Comparison of ENCODE assay signal across 19 cellular contexts in genomic region chr10:30810416-30810815, GRCh38.
DNase-seq lines count a peak whose midpoint lies in the region; ATAC-seq, FAIRE-seq and TF ChIP-seq lines count a peak whose summit lies in the region.
"Had no signal": no experiment of that assay in that cellular context is flagged by ENCODE, and none has a peak within 500 bp of the region (broad histone marks: within the 10 kb centered on the region; RNA-seq: fewer than 3 reads in every experiment).

No MANE protein-coding gene starts in this region.

- H4K8ac ChIP-seq in IMR-90 (ENCODE audit: low read depth in 2 of 2, low read length in 2 of 2), result no peak overlapping the region

- H4K5ac ChIP-seq in IMR-90 (ENCODE audit: low read depth, low read length), result no peak overlapping the region

- H3K27ac ChIP-seq in IMR-90 (ENCODE audit: insufficient read depth, low read length) (no peak overlapping the region), K562 (ENCODE audit: extremely low read depth, low read depth, low read length) (no peak overlapping the region), ovary (no peak overlapping the region), transverse colon (peak overlapping the region; percentile 77 to 90 (median 86))
- H3K27ac ChIP-seq: 22Rv1, A549, BLaER1, GM23248, HL-60 had no signal

- TF ChIP-seq RAD21 in IMR-90 (IDR thresholded peaks at IDR 0.05; ENCODE audit: low read length) (no peak), K562 (CRISPR knock-in tag; conservative IDR thresholded peaks at IDR 0.05 in 1 of 2, IDR thresholded peaks at IDR 0.05 in 1 of 2) (no peak)

- no peak for TF ChIP-seq POLR2A in IMR-90 (IDR thresholded peaks at IDR 0.05; ENCODE audit: low read depth, low read length)
- TF ChIP-seq POLR2A in K562 (conservative IDR thresholded peaks at IDR 0.05), result no peak
- TF ChIP-seq POLR2A in ovary (IDR thresholded peaks at IDR 0.05), result no peak
- TF ChIP-seq POLR2A in transverse colon (IDR thresholded peaks at IDR 0.05), result no peak

- no peaks in the 10 kb centered on the region for H3K79me2 ChIP-seq in K562 (ENCODE audit: control insufficient read depth, insufficient read depth, low read length)

- H3K27me3 ChIP-seq in IMR-90 (ENCODE audit: control insufficient read depth, insufficient read depth, low read length) (no peaks in the 10 kb centered on the region), K562 (ENCODE audit: control insufficient read depth in 2 of 2, insufficient read depth in 2 of 2, low read length in 2 of 2) (peaks cover 12 to 50% of the 10 kb centered on the region in 2 experiments), ovary (no peaks in the 10 kb centered on the region), transverse colon (no peaks in the 10 kb centered on the region)
- H3K27me3 ChIP-seq: BLaER1 had no signal

- FAIRE-seq in K562 (lab: Jason Lieb, UNC), result no peak
- FAIRE-seq: A549, GM12878, GM19239 had no signal

- no peak overlapping the region for H3K14ac ChIP-seq in IMR-90 (replicated peaks; ENCODE audit: low read depth, low read length)

- no peak overlapping the region for H3K18ac ChIP-seq in IMR-90 (ENCODE audit: low read depth, low read length)

- H4K91ac ChIP-seq in IMR-90 (ENCODE audit: insufficient read depth, low read depth, low read length), result no peak overlapping the region

- 0 out of 2 replicates have a peak, but pooled peaks cover 4% of the 10 kb centered on the region for H4K20me1 ChIP-seq in IMR-90 (ENCODE audit: insufficient read depth, low read length)
- no peaks in the 10 kb centered on the region; the same call in 1 of the 2 replicates for H4K20me1 ChIP-seq in K562 (replicated peaks; ENCODE audit: control insufficient read depth, insufficient read depth, low read length)
- H4K20me1 ChIP-seq: BLaER1 had no signal

- H2BK20ac ChIP-seq in IMR-90 (ENCODE audit: low read depth, low read length), result 0 out of 2 replicates have a peak overlapping the region, but pooled peaks have one; percentile 24

- BruUV-seq in IMR-90 (replicated peaks; lab: Mats Ljungman, UMichigan) (no TSS peak), K562 (replicated peaks; lab: Mats Ljungman, UMichigan) (no TSS peak)

- no peak overlapping the region for H2AK9ac ChIP-seq in IMR-90 (replicated peaks; ENCODE audit: low read depth, low read length, poor library complexity)

- no peak overlapping the region for H2BK120ac ChIP-seq in IMR-90 (ENCODE audit: low read depth, low read length)

- H3K56ac ChIP-seq in IMR-90 (ENCODE audit: extremely low read depth, insufficient read depth, low read length), result no peak overlapping the region

- no peak overlapping the region for H3K4me2 ChIP-seq in IMR-90 (ENCODE audit: low read depth, low read length)
- H3K4me2 ChIP-seq in K562 (ENCODE audit: insufficient read depth, low read length), result no peak overlapping the region
- H3K4me2 ChIP-seq: A549 had no signal

- CTCF ChIA-PET in IMR-90 (lab: Yijun Ruan, JAX), result no interaction called here
- CTCF ChIA-PET in K562 (lab: Yijun Ruan, JAX; ENCODE audit: low intra/inter-chr PET ratio), result no interaction called here

- H3K4me1 ChIP-seq in IMR-90 (ENCODE audit: control insufficient read depth, insufficient read depth, low read length) (peaks cover 22% of the 10 kb centered on the region), K562 (replicated peaks in 1 of 2; ENCODE audit: control insufficient read depth in 2 of 2, insufficient read depth in 2 of 2, low read length in 2 of 2) (no peaks in the 10 kb centered on the region), ovary (ENCODE audit: insufficient read depth) (peaks cover 17% of the 10 kb centered on the region), transverse colon (peaks cover 14 to 41% (median 19%) of the 10 kb centered on the region in 4 donors)
- H3K4me1 ChIP-seq: A549, HAP-1 had no signal

- no peak overlapping the region for H2BK5ac ChIP-seq in IMR-90 (ENCODE audit: low read depth, low read length, poor library complexity, severe bottlenecking)

- H3K79me1 ChIP-seq in IMR-90 (ENCODE audit: low read depth in 1 of 2, low read length in 2 of 2), result no peaks in the 10 kb centered on the region

- DNase-seq in IMR-90 (no peak), K562 (ENCODE audit: extremely low read depth in 1 of 4, low spot score in 3 of 4) (no peak), ovary (peak in 3 of 5 donors; percentile 46 to 59 (median 49)), transverse colon (no peak), NCI-H1092 (lab: John Stamatoyannopoulos, UW) (no peak), GM19240 (ENCODE audit: insufficient read length, low spot score) (no peak), DMS53 (lab: John Stamatoyannopoulos, UW) (no peak), ACHN (no peak)
- DNase-seq: CD4-positive, alpha-beta memory T cell; DND-41; EL; GM23248 had no signal

- no peak overlapping the region for H3K23ac ChIP-seq in IMR-90 (ENCODE audit: low read depth, low read length)

- H2BK15ac ChIP-seq in IMR-90 (ENCODE audit: low read depth, low read length), result no peak overlapping the region

- H3K9me3 ChIP-seq in IMR-90 (ENCODE audit: control insufficient read depth, insufficient read depth, low read length) (no peaks in the 10 kb centered on the region), K562 (replicated peaks; ENCODE audit: control insufficient read depth, insufficient read depth, low read depth, low read length) (no peaks in the 10 kb centered on the region), ovary (no peaks in the 10 kb centered on the region), transverse colon (no peaks in the 10 kb centered on the region)
- H3K9me3 ChIP-seq: A549, BLaER1, HAP-1 had no signal

- WGBS in IMR-90 (ENCODE audit: extremely low coverage in 2 of 2, insufficient read length in 1 of 2), 2 experiments, result 96% methylated on average over 5 of the region's 5 CpGs; no CpG with 5 or more reads in 1 of the 2 experiments
- WGBS in K562 (ENCODE audit: insufficient coverage, low coverage, missing lambda C conversion rate), result 3% methylated on average over 5 of the region's 5 CpGs
- 93 to 97% (median 96%) methylated on average over 5 of the region's 5 CpGs for WGBS in ovary, 3 donors
- WGBS in transverse colon (ENCODE audit: low coverage in 1 of 2), 2 donors, result 80 to 92% methylated on average over 3 to 5 of the region's 5 CpGs

- peak overlapping the region; percentile 40; the same call in 1 of the 2 replicates for H2AK5ac ChIP-seq in IMR-90 (ENCODE audit: low read depth, low read length)

- H3K4me3 ChIP-seq in IMR-90 (ENCODE audit: insufficient read depth, low read depth, low read length), result no peak overlapping the region
- H3K4me3 ChIP-seq in K562, result no peak overlapping the region
- H3K4me3 ChIP-seq in ovary, result no peak overlapping the region
- H3K4me3 ChIP-seq in transverse colon, result no peak overlapping the region
- H3K4me3 ChIP-seq: A549, BLaER1, GM12878, GM23248, HAP-1 had no signal

- H2AFZ ChIP-seq in IMR-90 (replicated peaks; ENCODE audit: low read length, poor library complexity), result no peak overlapping the region
- no peak overlapping the region for H2AFZ ChIP-seq in K562 (ENCODE audit: low read depth, low read length)
- H2AFZ ChIP-seq: GM23248 had no signal

- TF ChIP-seq CTCF in IMR-90 (conservative IDR thresholded peaks at IDR 0.05; ENCODE audit: low read depth, low read length) (no peak), K562 (IDR thresholded peaks at IDR 0.05 in 2 of 3, conservative IDR thresholded peaks at IDR 0.05 in 1 of 3; ENCODE audit: insufficient read depth in 2 of 3, low read depth in 1 of 3, low read length in 3 of 3) (no peak), ovary (IDR thresholded peaks at IDR 0.05) (no peak), transverse colon (IDR thresholded peaks at IDR 0.05) (no peak)

- H3K9me1 ChIP-seq in IMR-90 (ENCODE audit: insufficient read depth, low read length) (peaks cover 18% of the 10 kb centered on the region), K562 (ENCODE audit: control insufficient read depth, insufficient read depth, low read length) (no peaks in the 10 kb centered on the region)

- H3K4ac ChIP-seq in IMR-90 (ENCODE audit: low read depth, low read length), result no peak overlapping the region

- H3K9ac ChIP-seq in IMR-90 (ENCODE audit: low read depth, low read length), result no peak overlapping the region
- no peak overlapping the region for H3K9ac ChIP-seq in K562 (ENCODE audit: insufficient read depth in 1 of 2, low read depth in 2 of 2, low read length in 2 of 2)
- H3K9ac ChIP-seq: BLaER1, GM23248 had no signal

- POLR2A ChIA-PET in IMR-90 (lab: Charles Lee; ENCODE audit: unreplicated experiment), result no interaction called here
- POLR2A ChIA-PET in K562 (lab: Yijun Ruan, JAX), result interaction anchor here (0.6 to 0.7 kb wide), 2 partner anchors 38 to 901 kb away, joined by 3 to 4 read pairs; no protein-coding TSS in a partner anchor

- dilution Hi-C loops in IMR-90 (cut with HindIII; ENCODE audit: low sequenced_read_pairs, unreplicated experiment), result no loop called here

- ATAC-seq in IMR-90 (ENCODE audit: low read depth) (no peak), K562 (no peak)
- ATAC-seq: A549, GM12878 had no signal

- intact Hi-C loops in IMR-90 (cut with micrococcal nuclease) (no loop called here), K562 (cut with micrococcal nuclease) (no loop called here), ovary (cut with DNase I) (loop anchor here in 1 of 4 donors (10.0 kb wide), 1 partner anchor 224 kb away; the partner anchor contains the start of gene ZNF438), transverse colon (cut with DNase I; ENCODE audit: low total_unique reads) (no loop called here)

- in situ Hi-C loops in IMR-90 (cut with MboI; ENCODE audit: low sequenced_read_pairs) (no loop called here), K562 (cut with MboI) (no loop called here), transverse colon (cut with MboI; ENCODE audit: low pct_ligation_motif_present in 1 of 4, low pct_unique_long_range_greater_than_20kb in 1 of 4, low sequenced_read_pairs in 3 of 4) (no loop called here), ACHN (cut with HindIII; ENCODE audit: low pct_ligation_motif_present, low pct_unique_long_range_greater_than_20kb, low sequenced_read_pairs) (no loop called here)

- TF ChIP-seq EP300 in K562 (IDR thresholded peaks at IDR 0.05; ENCODE audit: low read length) (no peak), ovary (IDR thresholded peaks at IDR 0.05) (no peak), transverse colon (IDR thresholded peaks at IDR 0.05; ENCODE audit: low read depth) (no peak)

- H3K36me3 ChIP-seq in IMR-90 (ENCODE audit: control insufficient read depth, insufficient read depth, low read length) (no peaks in the 10 kb centered on the region), K562 (ENCODE audit: control insufficient read depth, insufficient read depth, low read length) (no peaks in the 10 kb centered on the region), ovary (no peaks in the 10 kb centered on the region), transverse colon (no peaks in the 10 kb centered on the region)
- H3K36me3 ChIP-seq: BLaER1, HAP-1 had no signal

TF ChIP-seq in IMR-90, 13 proteins besides CTCF, POLR2A, EP300 and RAD21 (continues in another document):
- no peak for TF ChIP-seq RFX5 (IDR thresholded peaks at IDR 0.05; ENCODE audit: low read depth, low read length)

Comparison
In these comparisons a context has a peak if more than half of its experiments do, and no peak if none do; other contexts are left out.
1. DNase-seq: peak in ovary (3 of 5); none in IMR-90 (single experiment), K562 (0 of 4), transverse colon (single experiment), NCI-H1092 (single experiment), GM19240 (single experiment), DMS53 (single experiment) and ACHN (single experiment).
2. H3K27ac ChIP-seq: peak in transverse colon (4 of 4); none in IMR-90 (single experiment), K562 (single experiment) and ovary (0 of 2).